Comparison of ENCODE assay signal across 12 cellular contexts in genomic region chr3:40170395-40170794, GRCh38.
DNase-seq lines count a peak whose midpoint lies in the region; ATAC-seq and FAIRE-seq lines count a peak whose summit lies in the region.
"Had no signal": no experiment of that assay in that cellular context is flagged by ENCODE, and none has a peak within 500 bp of the region (broad histone marks: within the 10 kb centered on the region; RNA-seq: fewer than 3 reads in every experiment).

No MANE protein-coding gene starts in this region.

- DNase-seq in activated naive CD8-positive, alpha-beta T cell treated with anti-CD3 and anti-CD28 coated beads, Interleukin-2, amount 10 ng/mL, durations not matched to agents 7 days and 5 days: no peak
- no peak for DNase-seq in activated naive CD8-positive, alpha-beta T cell treated with anti-CD3 and anti-CD28 coated beads for 36 hours
- DNase-seq in activated T-helper 1 cell treated with anti-CD3 and anti-CD28 coated beads, Interleukin-12 subunit alpha, Interleukin-12 subunit beta, Interleukin-2, Interleukin-4 antibody, amounts not matched to agents 30 ng/mL and 10 ng/mL and 1 ng/mL, durations not matched to agents 14 hours and 24 hours and 36 hours (ENCODE audit: low spot score): no peak
- DNase-seq in NCI-H1105 (lab: John Stamatoyannopoulos, UW) (no peak), urothelium cell line (ENCODE audit: low spot score) (no peak), H7 (no peak)
- DNase-seq: amniotic stem cell, nucleus accumbens had no signal

- peaks cover 15% of the 10 kb centered on the region for H3K4me1 Mint-ChIP-seq in activated naive CD8-positive, alpha-beta T cell treated with anti-CD3 and anti-CD28 coated beads, Interleukin-2, amount 10 ng/mL, durations not matched to agents 7 days and 5 days
- peaks cover 2% of the 10 kb centered on the region for H3K4me1 Mint-ChIP-seq in activated naive CD8-positive, alpha-beta T cell treated with anti-CD3 and anti-CD28 coated beads for 36 hours
- no peaks in the 10 kb centered on the region for H3K4me1 Mint-ChIP-seq in activated T-helper 1 cell treated with anti-CD3 and anti-CD28 coated beads, Interleukin-12 subunit alpha, Interleukin-12 subunit beta, Interleukin-2, Interleukin-4 antibody, amounts not matched to agents 30 ng/mL and 10 ng/mL and 1 ng/mL, durations not matched to agents 14 hours and 24 hours and 36 hours (ENCODE audit: low read depth)

- H3K36me3 ChIP-seq in H7 (replicated peaks; ENCODE audit: control insufficient read depth, insufficient read depth, low read length): no peaks in the 10 kb centered on the region

- H3K36me3 Mint-ChIP-seq in activated naive CD8-positive, alpha-beta T cell treated with anti-CD3 and anti-CD28 coated beads, Interleukin-2, amount 10 ng/mL, durations not matched to agents 7 days and 5 days: no peaks in the 10 kb centered on the region
- no peaks in the 10 kb centered on the region for H3K36me3 Mint-ChIP-seq in activated naive CD8-positive, alpha-beta T cell treated with anti-CD3 and anti-CD28 coated beads for 36 hours
- H3K36me3 Mint-ChIP-seq in activated T-helper 1 cell treated with anti-CD3 and anti-CD28 coated beads, Interleukin-12 subunit alpha, Interleukin-12 subunit beta, Interleukin-2, Interleukin-4 antibody, amounts not matched to agents 30 ng/mL and 10 ng/mL and 1 ng/mL, durations not matched to agents 14 hours and 24 hours and 36 hours (ENCODE audit: low read depth): no peaks in the 10 kb centered on the region
- H3K36me3 Mint-ChIP-seq: WTC11 had no signal

- no peak overlapping the region for H3K4me3 Mint-ChIP-seq in activated naive CD8-positive, alpha-beta T cell treated with anti-CD3 and anti-CD28 coated beads, Interleukin-2, amount 10 ng/mL, durations not matched to agents 7 days and 5 days
- H3K4me3 Mint-ChIP-seq in activated naive CD8-positive, alpha-beta T cell treated with anti-CD3 and anti-CD28 coated beads for 36 hours: no peak overlapping the region
- H3K4me3 Mint-ChIP-seq in activated T-helper 1 cell treated with anti-CD3 and anti-CD28 coated beads, Interleukin-12 subunit alpha, Interleukin-12 subunit beta, Interleukin-2, Interleukin-4 antibody, amounts not matched to agents 30 ng/mL and 10 ng/mL and 1 ng/mL, durations not matched to agents 14 hours and 24 hours and 36 hours: no peak overlapping the region
- H3K4me3 Mint-ChIP-seq: WTC11 had no signal

- FAIRE-seq in urothelium cell line (lab: Jason Lieb, UNC): no peak
- FAIRE-seq: K562 had no signal

- POLR2A ChIA-PET in activated naive CD8-positive, alpha-beta T cell treated with anti-CD3 and anti-CD28 coated beads, Interleukin-2, amount 10 ng/mL, durations not matched to agents 7 days and 5 days (lab: Charles Lee): no interaction called here

- H3K4me3 ChIP-seq in H7 (ENCODE audit: insufficient read depth, low read depth, low read length): no peak overlapping the region
- H3K4me3 ChIP-seq: K562 had no signal

- peak; percentile 63 for ATAC-seq in activated naive CD8-positive, alpha-beta T cell treated with anti-CD3 and anti-CD28 coated beads, Interleukin-2, amount 10 ng/mL, durations not matched to agents 7 days and 5 days (ENCODE audit: low read depth)
- ATAC-seq in HG02642 (IDR thresholded peaks at IDR 0.05; ENCODE audit: poor library complexity, unreplicated experiment) (peak; percentile 96), HG03469 (IDR thresholded peaks at IDR 0.05; ENCODE audit: unreplicated experiment) (peak; percentile 98)
- ATAC-seq: K562, WTC11 had no signal

- H3K9me3 Mint-ChIP-seq in activated naive CD8-positive, alpha-beta T cell treated with anti-CD3 and anti-CD28 coated beads, Interleukin-2, amount 10 ng/mL, durations not matched to agents 7 days and 5 days: no peaks in the 10 kb centered on the region
- no peaks in the 10 kb centered on the region for H3K9me3 Mint-ChIP-seq in activated naive CD8-positive, alpha-beta T cell treated with anti-CD3 and anti-CD28 coated beads for 36 hours
- H3K9me3 Mint-ChIP-seq in activated T-helper 1 cell treated with anti-CD3 and anti-CD28 coated beads, Interleukin-12 subunit alpha, Interleukin-12 subunit beta, Interleukin-2, Interleukin-4 antibody, amounts not matched to agents 30 ng/mL and 10 ng/mL and 1 ng/mL, durations not matched to agents 14 hours and 24 hours and 36 hours: no peaks in the 10 kb centered on the region

- no peaks in the 10 kb centered on the region for H3K27me3 ChIP-seq in H7 (ENCODE audit: control insufficient read depth, insufficient read depth, low read length)

- intact Hi-C loops in activated T-helper 1 cell treated with anti-CD3 and anti-CD28 coated beads, Interleukin-12 subunit alpha, Interleukin-12 subunit beta, Interleukin-2, Interleukin-4 antibody, amounts not matched to agents 30 ng/mL and 10 ng/mL and 1 ng/mL, durations not matched to agents 14 hours and 24 hours and 36 hours (cut with micrococcal nuclease): no loop called here

- no peak overlapping the region for H3K27ac Mint-ChIP-seq in activated naive CD8-positive, alpha-beta T cell treated with anti-CD3 and anti-CD28 coated beads, Interleukin-2, amount 10 ng/mL, durations not matched to agents 7 days and 5 days
- no peak overlapping the region for H3K27ac Mint-ChIP-seq in activated naive CD8-positive, alpha-beta T cell treated with anti-CD3 and anti-CD28 coated beads for 36 hours
- H3K27ac Mint-ChIP-seq in activated T-helper 1 cell treated with anti-CD3 and anti-CD28 coated beads, Interleukin-12 subunit alpha, Interleukin-12 subunit beta, Interleukin-2, Interleukin-4 antibody, amounts not matched to agents 30 ng/mL and 10 ng/mL and 1 ng/mL, durations not matched to agents 14 hours and 24 hours and 36 hours: no peak overlapping the region
- H3K27ac Mint-ChIP-seq: WTC11 had no signal

- H3K27me3 Mint-ChIP-seq in activated naive CD8-positive, alpha-beta T cell treated with anti-CD3 and anti-CD28 coated beads, Interleukin-2, amount 10 ng/mL, durations not matched to agents 7 days and 5 days: no peaks in the 10 kb centered on the region
- no peaks in the 10 kb centered on the region for H3K27me3 Mint-ChIP-seq in activated naive CD8-positive, alpha-beta T cell treated with anti-CD3 and anti-CD28 coated beads for 36 hours
- H3K27me3 Mint-ChIP-seq in activated T-helper 1 cell treated with anti-CD3 and anti-CD28 coated beads, Interleukin-12 subunit alpha, Interleukin-12 subunit beta, Interleukin-2, Interleukin-4 antibody, amounts not matched to agents 30 ng/mL and 10 ng/mL and 1 ng/mL, durations not matched to agents 14 hours and 24 hours and 36 hours (ENCODE audit: insufficient read depth): no peaks in the 10 kb centered on the region
